In genomic region chr15:74821790-74822158, GRCh38 we compare ENCODE assay signal across 29 cellular contexts. TPM values are rescaled to one million over a fixed set of nuclear protein-coding genes. Genes with fewer than 3 reads are reported as not detected.
"Had no signal": no experiment of that assay in that cellular context is flagged by ENCODE, and none has a peak within 500 bp of the region (broad histone marks: within the 10 kb centered on the region; RNA-seq: fewer than 3 reads in every experiment).

No MANE protein-coding gene starts in this region.

- H3K36me3 Mint-ChIP-seq: activated naive CD4-positive, alpha-beta T cell treated with anti-CD3 and anti-CD28 coated beads, Interleukin-2, amount 50 U/mL, for 24 hours; naive thymus-derived CD4-positive, alpha-beta T cell had no signal

- H3K36me3 ChIP-seq: brain microvascular endothelial cell, left lung, stomach, suprapubic skin, tibial nerve had no signal

- ATAC-seq: activated CD8-positive, alpha-beta T cell treated with anti-CD3 and anti-CD28 coated beads, Interleukin-2, amount 10 ng/mL, durations not matched to agents 7 days and 5 days; left lung had no signal

- H3K4me3 ChIP-seq: left lung, skin epidermis, stomach, suprapubic skin, tibial nerve had no signal

- DNase-seq: activated CD4-positive, alpha-beta T cell treated with anti-CD3 and anti-CD28 coated beads for 1 hour; activated CD4-positive, alpha-beta T cell treated with anti-CD3 and anti-CD28 coated beads, Interleukin-2, amount 50 U/mL, for 1 hour; activated CD8-positive, alpha-beta T cell treated with anti-CD3 and anti-CD28 coated beads, Interleukin-2, amount 10 ng/mL, durations not matched to agents 7 days and 5 days; activated gamma-delta T cell; aorta; brain microvascular endothelial cell; central memory CD4-positive, alpha-beta T cell; dermis blood vessel endothelial cell; effector CD8-positive, alpha-beta T cell; erythroblast; kidney; left lung; naive thymus-derived CD4-positive, alpha-beta T cell; stimulated activated CD4-positive, alpha-beta T cell treated with anti-CD3 and anti-CD28 coated beads, Interleukin-1b, Interleukin-23, amount 100 ng/mL, for 48 hours; stomach had no signal

- H3K9me3 ChIP-seq: left lung, stomach, suprapubic skin, tibial nerve had no signal

- H3K9me3 Mint-ChIP-seq: activated naive CD4-positive, alpha-beta T cell treated with anti-CD3 and anti-CD28 coated beads, Interleukin-2, amount 50 U/mL, for 24 hours; activated T-helper 1 cell treated with anti-CD3 and anti-CD28 coated beads, Interleukin-12 subunit alpha, Interleukin-12 subunit beta, Interleukin-2, Interleukin-4 antibody, amounts not matched to agents 30 ng/mL and 10 ng/mL and 1 ng/mL, durations not matched to agents 14 hours and 24 hours and 36 hours; naive thymus-derived CD4-positive, alpha-beta T cell; T-helper 2 cell treated with Interferon-gamma antibody and Interleukin-4, amounts not matched to agents 5 μg/mL and 100 μg/mL, for 36 hours had no signal

- H3K27ac Mint-ChIP-seq: activated CD8-positive, alpha-beta T cell treated with anti-CD3 and anti-CD28 coated beads, Interleukin-2, amount 10 ng/mL, durations not matched to agents 7 days and 5 days; activated naive CD4-positive, alpha-beta T cell treated with anti-CD3 and anti-CD28 coated beads, Interleukin-2, amount 50 U/mL, for 24 hours; activated T-helper 1 cell treated with anti-CD3 and anti-CD28 coated beads, Interleukin-12 subunit alpha, Interleukin-12 subunit beta, Interleukin-2, Interleukin-4 antibody, amounts not matched to agents 30 ng/mL and 10 ng/mL and 1 ng/mL, durations not matched to agents 14 hours and 24 hours and 36 hours; naive thymus-derived CD4-positive, alpha-beta T cell; progenitor cell of endocrine pancreas; T-helper 2 cell treated with Interferon-gamma antibody and Interleukin-4, amounts not matched to agents 5 μg/mL and 100 μg/mL, for 36 hours had no signal

- H3K4me3 Mint-ChIP-seq: activated CD8-positive, alpha-beta T cell treated with anti-CD3 and anti-CD28 coated beads, Interleukin-2, amount 10 ng/mL, durations not matched to agents 7 days and 5 days; activated naive CD4-positive, alpha-beta T cell treated with anti-CD3 and anti-CD28 coated beads, Interleukin-2, amount 50 U/mL, for 24 hours; activated T-helper 1 cell treated with anti-CD3 and anti-CD28 coated beads, Interleukin-12 subunit alpha, Interleukin-12 subunit beta, Interleukin-2, Interleukin-4 antibody, amounts not matched to agents 30 ng/mL and 10 ng/mL and 1 ng/mL, durations not matched to agents 14 hours and 24 hours and 36 hours; naive thymus-derived CD4-positive, alpha-beta T cell; T-helper 2 cell treated with Interferon-gamma antibody and Interleukin-4, amounts not matched to agents 5 μg/mL and 100 μg/mL, for 36 hours had no signal

- H3K27ac ChIP-seq: brain microvascular endothelial cell, left lung, stomach, suprapubic skin, tibial nerve, VCaP had no signal

RNA-seq across cellular contexts. Expression of gene CPLX3, which starts 4.7 kb away (rescaled TPM):
- total RNA-seq: activated CD8-positive, alpha-beta T cell treated with anti-CD3 and anti-CD28 coated beads, Interleukin-2, amount 10 ng/mL, durations not matched to agents 7 days and 5 days; aorta; dermis blood vessel endothelial cell; fibroblast of lung; glomerular endothelial cell; kidney; left lung; lung microvascular endothelial cell; osteocyte; progenitor cell of endocrine pancreas; tibial nerve; urinary bladder had no signal
- polyA plus RNA-seq: adipose tissue; fibroblast of lung; naive thymus-derived CD4-positive, alpha-beta T cell had no signal

RNA-seq across cellular contexts. Expression of gene LMAN1L, which starts 9.1 kb away (rescaled TPM):
- total RNA-seq: dermis blood vessel endothelial cell, fibroblast of lung, kidney, lung microvascular endothelial cell, osteocyte, progenitor cell of endocrine pancreas had no signal
- polyA plus RNA-seq: fibroblast of lung; naive thymus-derived CD4-positive, alpha-beta T cell; stomach had no signal
